Comparison of ENCODE assay signal across 1 cellular context in genomic region chr3:49994476-49994875, GRCh38.
TF ChIP-seq lines count a peak whose summit lies in the region.

No MANE protein-coding gene starts in this region.

TF ChIP-seq in GM23338, 12 proteins besides CTCF, POLR2A, EP300 and RAD21 (continued from another document):
- no peak for TF ChIP-seq REST (IDR thresholded peaks at IDR 0.05; ENCODE audit: unreplicated experiment)
- no peak for TF ChIP-seq ZNF331 (CRISPR knock-in tag; IDR thresholded peaks at IDR 0.05; ENCODE audit: low read depth)
- no peak for TF ChIP-seq EZH2 (IDR thresholded peaks at IDR 0.05; ENCODE audit: low read depth, unreplicated experiment)
- TF ChIP-seq CREB1 (CRISPR knock-in tag; IDR thresholded peaks at IDR 0.05; ENCODE audit: low read depth), result no peak
- TF ChIP-seq EZH2phosphoT487 (IDR thresholded peaks at IDR 0.05; ENCODE audit: unreplicated experiment), result no peak
- no peak for TF ChIP-seq POLR2AphosphoS5 (IDR thresholded peaks at IDR 0.05; ENCODE audit: low read depth)
